ENCODE assay signal across 8 cellular contexts in the genomic region with DNA sequence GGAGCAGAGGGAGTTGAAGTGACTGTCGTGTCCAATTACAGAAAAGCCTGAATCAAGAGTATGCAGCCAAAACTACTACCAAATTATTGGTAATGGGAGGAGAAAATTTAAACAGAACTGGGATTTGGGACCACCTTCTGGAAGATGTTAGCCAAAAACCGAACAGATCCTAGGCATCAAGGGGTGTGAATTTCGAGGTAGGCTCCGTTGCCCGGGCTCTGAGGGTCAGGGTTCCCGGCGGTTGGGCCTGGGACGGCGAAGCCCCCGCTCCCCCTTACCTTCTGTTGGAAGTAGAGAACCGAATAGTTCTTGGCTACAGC. TPM values are rescaled to one million over a fixed set of nuclear protein-coding genes. Genes with fewer than 3 reads are reported as not detected.
DNase-seq lines count a peak whose midpoint lies in the region; ATAC-seq and TF ChIP-seq lines count a peak whose summit lies in the region.

No MANE protein-coding gene starts in this region.

- H3K4me1 ChIP-seq in CD4-positive, alpha-beta memory T cell (ENCODE audit: insufficient read depth, low read length) = peaks cover 29% of the 10 kb centered on the region
- H3K4me1 ChIP-seq in body of pancreas = peaks cover 19% of the 10 kb centered on the region

- H3K27ac ChIP-seq in CD4-positive, alpha-beta memory T cell (ENCODE audit: low read depth, low read length) = peak overlapping the region; percentile 92
- peak overlapping the region; percentile 89 to 93 (median 90) for H3K27ac ChIP-seq in body of pancreas

- H3K4me1 Mint-ChIP-seq in CD4-positive, alpha-beta memory T cell = peaks cover 15 to 45% (median 36%) of the 10 kb centered on the region in 4 donors
- H3K4me1 Mint-ChIP-seq in mesothelial cell of epicardium = peaks cover 32% of the 10 kb centered on the region

- no peak for TF ChIP-seq POLR2A in body of pancreas (IDR thresholded peaks at IDR 0.05)

- peak overlapping the region; percentile 95 to 100 (median 100) for H3K27ac Mint-ChIP-seq in CD4-positive, alpha-beta memory T cell
- peak overlapping the region; percentile 97 for H3K27ac Mint-ChIP-seq in mesothelial cell of epicardium

- H3K27me3 Mint-ChIP-seq in CD4-positive, alpha-beta memory T cell = no peaks in the 10 kb centered on the region
- H3K27me3 Mint-ChIP-seq in mesothelial cell of epicardium (ENCODE audit: low read depth) = no peaks in the 10 kb centered on the region

- H3K9me3 Mint-ChIP-seq in CD4-positive, alpha-beta memory T cell = peaks cover 0 to 1% (median 0%) of the 10 kb centered on the region in 8 donors
- no peaks in the 10 kb centered on the region for H3K9me3 Mint-ChIP-seq in mesothelial cell of epicardium

- CTCF ChIA-PET in CD4-positive, alpha-beta memory T cell (lab: Charles Lee; ENCODE audit: partially characterized antibody) = interaction anchor here (0.6 to 11.8 kb wide), 11 partner anchors 26 to 393 kb away, joined by 3 to 107 read pairs (median 4); partner anchors contain the start of genes CCDC90B and PCF11

- intact Hi-C loops in CD4-positive, alpha-beta memory T cell (cut with micrococcal nuclease) = loop anchor here (1.0 to 2.0 kb wide), 2 partner anchors 25 to 33 kb away; no protein-coding TSS in a partner anchor
- intact Hi-C loops in body of pancreas (cut with DNase I) = no loop called here

- peak overlapping the region; percentile 67 to 82 for H3K4me3 ChIP-seq in CD4-positive, alpha-beta memory T cell (ENCODE audit: low read length in 2 of 2)
- peak overlapping the region; percentile 33 to 55 for H3K4me3 ChIP-seq in body of pancreas

- H3K36me3 ChIP-seq in CD4-positive, alpha-beta memory T cell (ENCODE audit: insufficient read depth, low read length) = no peaks in the 10 kb centered on the region
- no peaks in the 10 kb centered on the region for H3K36me3 ChIP-seq in body of pancreas (replicated peaks in 1 of 2; ENCODE audit: insufficient read depth in 1 of 2, low read depth in 2 of 2)

- TF ChIP-seq CTCF in body of pancreas (IDR thresholded peaks at IDR 0.05) (no peak), mesothelial cell of epicardium (IDR thresholded peaks at IDR 0.05; ENCODE audit: unreplicated experiment) (no peak)

- H3K27me3 ChIP-seq in CD4-positive, alpha-beta memory T cell (ENCODE audit: insufficient read depth, low read length) = no peaks in the 10 kb centered on the region
- H3K27me3 ChIP-seq in body of pancreas = no peaks in the 10 kb centered on the region

- POLR2A ChIA-PET in CD4-positive, alpha-beta memory T cell (lab: Charles Lee; ENCODE audit: partially characterized antibody) = interaction anchor here (0.6 to 3.6 kb wide), 25 partner anchors 9 to 385 kb away, joined by 3 to 124 read pairs (median 10); partner anchors contain the start of genes ANKRD42, CCDC90B, PCF11 and RAB30

- H3K36me3 Mint-ChIP-seq in CD4-positive, alpha-beta memory T cell = peaks cover 0 to 8% of the 10 kb centered on the region in 2 donors
- H3K36me3 Mint-ChIP-seq in mesothelial cell of epicardium = no peaks in the 10 kb centered on the region

- H3K4me3 Mint-ChIP-seq in CD4-positive, alpha-beta memory T cell = peak overlapping the region; percentile 95 to 100 (median 98)
- peak overlapping the region; percentile 96 for H3K4me3 Mint-ChIP-seq in mesothelial cell of epicardium

- ATAC-seq in HG02852 (IDR thresholded peaks at IDR 0.05; ENCODE audit: unreplicated experiment) (peak; percentile 2), body of pancreas (peak; percentile 1), HG02840 (IDR thresholded peaks at IDR 0.05; ENCODE audit: low FRiP score, unreplicated experiment) (no peak), esophagus mucosa (no peak)

- peak in 1 of 5 donors; percentile 40 for DNase-seq in CD4-positive, alpha-beta memory T cell
- DNase-seq in body of pancreas (no peak), mesothelial cell of epicardium (ENCODE audit: low spot score in 2 of 2, unreplicated experiment in 2 of 2) (no peak), NK-92 (lab: John Stamatoyannopoulos, UW; ENCODE audit: unreplicated experiment) (no peak), DMS153 (lab: John Stamatoyannopoulos, UW) (no peak)

- H3K9me3 ChIP-seq in CD4-positive, alpha-beta memory T cell (ENCODE audit: control insufficient read depth in 1 of 2, low read length in 2 of 2) = no peaks in the 10 kb centered on the region
- no peaks in the 10 kb centered on the region for H3K9me3 ChIP-seq in body of pancreas

- WGBS in body of pancreas, 2 donors = 1 to 2% methylated on average over 11 of the region's 11 CpGs

RNA-seq across cellular contexts. Expression of gene PRCP, which starts 0.3 kb away (rescaled TPM):
- 10 to 100 TPM; 24.1 to 28.0 TPM for total RNA-seq in CD4-positive, alpha-beta memory T cell
- polyA plus RNA-seq in CD4-positive, alpha-beta memory T cell = 10 to 100 TPM; 34.4 to 38.4 TPM
- total RNA-seq in body of pancreas = 10 to 100 TPM; 16.8 to 38.9 TPM
- 66.6 to 68.3 TPM (median 67.4 TPM) in 3 replicates for total RNA-seq in mesothelial cell of epicardium
- 48.5 TPM for total RNA-seq in esophagus mucosa

RNA-seq across cellular contexts. Expression of gene DDIAS, which starts 1.6 kb away (rescaled TPM):
- under 1 TPM; 0.67 to 0.86 TPM for total RNA-seq in CD4-positive, alpha-beta memory T cell
- 1 to 10 TPM in 1 of 2 donors, not detected in 1; 2.4 TPM for polyA plus RNA-seq in CD4-positive, alpha-beta memory T cell
- not detected for total RNA-seq in body of pancreas
- 4.0 to 5.8 TPM (median 5.6 TPM) in 3 replicates for total RNA-seq in mesothelial cell of epicardium
- total RNA-seq in esophagus mucosa = 8.9 TPM

Comparison
In these comparisons a context has a peak if more than half of its experiments do, and no peak if none do; other contexts are left out.
1. ATAC-seq: peak in HG02852 (single experiment) and body of pancreas (single experiment); none in HG02840 (single experiment) and esophagus mucosa (single experiment).